11 cellular contexts compared by ENCODE assay signal in the genomic region with DNA sequence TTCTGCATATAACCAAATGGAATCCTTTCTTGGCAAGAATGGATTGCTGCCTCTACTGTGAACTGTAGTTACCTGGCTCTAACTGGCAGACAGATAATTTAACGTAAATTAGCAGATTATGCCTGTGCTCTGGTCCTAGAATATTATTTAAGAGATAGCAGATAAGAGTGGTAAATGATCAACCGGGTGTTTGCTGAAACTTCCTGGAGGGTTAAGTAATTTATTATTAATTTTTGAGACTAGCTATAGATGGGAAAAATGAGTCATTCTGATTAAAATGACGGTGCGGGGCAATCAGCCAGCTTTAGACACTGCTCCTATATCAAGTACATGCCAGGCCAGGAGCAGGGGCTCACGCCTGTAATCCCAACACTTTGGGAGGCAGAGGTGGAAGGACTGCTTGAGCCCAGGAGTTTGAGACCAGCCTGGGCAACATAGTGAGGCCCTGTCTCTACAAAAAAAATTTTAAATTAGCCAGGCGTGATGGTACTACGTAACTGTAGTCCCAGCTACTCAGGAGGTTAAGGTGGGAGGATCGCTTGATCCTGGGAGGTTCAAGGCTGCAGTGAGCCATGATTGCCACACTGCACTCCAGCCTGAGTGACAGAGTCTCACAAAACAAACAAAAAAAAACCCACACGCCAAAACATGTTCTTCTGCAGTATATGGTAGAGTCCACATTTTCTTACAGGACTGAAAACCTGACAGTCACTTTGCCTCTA. TPM values are rescaled to one million over a fixed set of nuclear protein-coding genes. Genes with fewer than 3 reads are reported as not detected.
DNase-seq lines count a peak whose midpoint lies in the region; ATAC-seq and TF ChIP-seq lines count a peak whose summit lies in the region.
"Had no signal": no experiment of that assay in that cellular context is flagged by ENCODE, and none has a peak within 500 bp of the region (broad histone marks: within the 10 kb centered on the region; RNA-seq: fewer than 3 reads in every experiment).

No MANE protein-coding gene starts in this region.

- peak; percentile 64 for DNase-seq in RWPE1 (ENCODE audit: low spot score)
- peak; percentile 59 to 72 for DNase-seq in fibroblast of lung (ENCODE audit: low read depth in 2 of 2)
- DNase-seq in omental fat pad (ENCODE audit: low spot score): no peak
- DNase-seq in stimulated activated CD4-positive, alpha-beta T cell treated with anti-CD3 and anti-CD28 coated beads, Interleukin-15, amount 100 ng/mL, for 24 hours: no peak
- DNase-seq: activated CD8-positive, alpha-beta memory T cell treated with anti-CD3 and anti-CD28 coated beads, Interleukin-2, amount 10 ng/mL, durations not matched to agents 7 days and 5 days; NCI-H1092; SHP77 treated with DMSO at 0.1 percent for 48 hours had no signal

- H3K4me2 ChIP-seq in fibroblast of lung (ENCODE audit: extremely low read depth, insufficient read depth, low read length): no peak overlapping the region

- H3K27ac ChIP-seq in RWPE1: peak overlapping the region; percentile 72
- H3K27ac ChIP-seq in fibroblast of lung (ENCODE audit: insufficient read depth, low read length): no peak overlapping the region

- H4K20me1 ChIP-seq in fibroblast of lung (ENCODE audit: control insufficient read depth, extremely low read depth, insufficient read depth, low read length): no peaks in the 10 kb centered on the region

- peaks cover 34% of the 10 kb centered on the region for H3K79me2 ChIP-seq in fibroblast of lung (ENCODE audit: control insufficient read depth, insufficient read depth, low read length)

- POLR2A ChIA-PET in RWPE1 (lab: Yijun Ruan, JAX; ENCODE audit: low non-redundant PET): no interaction called here

- peak; percentile 41 for ATAC-seq in GM18907 (IDR thresholded peaks at IDR 0.05; ENCODE audit: unreplicated experiment)
- peak; percentile 59 for ATAC-seq in omental fat pad (ENCODE audit: low FRiP score)
- ATAC-seq in HG03196 (IDR thresholded peaks at IDR 0.05; ENCODE audit: unreplicated experiment): no peak
- no peak for ATAC-seq in HG03469 (IDR thresholded peaks at IDR 0.05; ENCODE audit: unreplicated experiment)
- ATAC-seq in GM21619 (IDR thresholded peaks at IDR 0.05; ENCODE audit: unreplicated experiment): no peak
- ATAC-seq: activated CD8-positive, alpha-beta memory T cell treated with anti-CD3 and anti-CD28 coated beads, Interleukin-2, amount 10 ng/mL, durations not matched to agents 7 days and 5 days had no signal

- H3K36me3 ChIP-seq in fibroblast of lung (ENCODE audit: control insufficient read depth, insufficient read depth, low read length): no peaks in the 10 kb centered on the region

- no peak overlapping the region for H3K4me3 ChIP-seq in fibroblast of lung (replicated peaks in 1 of 4; ENCODE audit: control extremely low read depth in 1 of 4, insufficient read depth in 1 of 4, low read depth in 3 of 4, low read length in 4 of 4)

- CTCF ChIA-PET in RWPE1 (lab: Yijun Ruan, JAX): interaction anchor here (0.6 kb wide), 1 partner anchor 22 kb away, joined by 4 read pairs; no protein-coding TSS in a partner anchor

- H3K4me1 ChIP-seq in fibroblast of lung (ENCODE audit: control insufficient read depth, extremely low read depth, insufficient read depth, low read length): peaks cover 2% of the 10 kb centered on the region

- no peaks in the 10 kb centered on the region for H3K9me3 ChIP-seq in fibroblast of lung (ENCODE audit: control insufficient read depth, insufficient read depth, low read depth, low read length)

- no peak overlapping the region for H3K9ac ChIP-seq in fibroblast of lung (ENCODE audit: insufficient read depth, low read length)

- TF ChIP-seq CTCF in RWPE1 (conservative IDR thresholded peaks at IDR 0.05; ENCODE audit: low read depth) (no peak), fibroblast of lung (conservative IDR thresholded peaks at IDR 0.05 in 1 of 2, IDR thresholded peaks at IDR 0.05 in 1 of 2; ENCODE audit: low read depth in 1 of 2, low read length in 2 of 2) (no peak), omental fat pad (IDR thresholded peaks at IDR 0.05) (no peak)

- H2AFZ ChIP-seq in fibroblast of lung (ENCODE audit: low read length): no peak overlapping the region

- H3K27me3 ChIP-seq in fibroblast of lung (ENCODE audit: control insufficient read depth, insufficient read depth, low read length): no peaks in the 10 kb centered on the region

RNA-seq across cellular contexts. Expression of a gene that starts 22.6 kb away (rescaled TPM):
- 19.0 and 21.0 TPM in 2 replicates for total RNA-seq in fibroblast of lung
- polyA plus RNA-seq in fibroblast of lung: 28.0 and 34.1 TPM in 2 replicates
- 15.4 and 17.2 TPM in 2 replicates for polyA plus RNA-seq in fibroblast of lung (2012)
- polyA minus RNA-seq in fibroblast of lung (ENCODE audit: low replicate concordance): 21.2 and 33.4 TPM in 2 replicates
- total RNA-seq in omental fat pad: 10 to 100 TPM; 27.0 to 93.1 (median 31.3) TPM

Comparison
In these comparisons a context has a peak if more than half of its experiments do, and no peak if none do; other contexts are left out.
1. ATAC-seq: peak in GM18907 (single experiment) and omental fat pad (single experiment); none in HG03196 (single experiment), HG03469 (single experiment) and GM21619 (single experiment).
2. DNase-seq: peak in RWPE1 (single experiment) and fibroblast of lung (2 of 2); none in omental fat pad (single experiment) and stimulated activated CD4-positive, alpha-beta T cell treated with anti-CD3 and anti-CD28 coated beads, Interleukin-15, amount 100 ng/mL, for 24 hours (single experiment).